Comparison of ENCODE assay signal across 9 cellular contexts in the genomic region with DNA sequence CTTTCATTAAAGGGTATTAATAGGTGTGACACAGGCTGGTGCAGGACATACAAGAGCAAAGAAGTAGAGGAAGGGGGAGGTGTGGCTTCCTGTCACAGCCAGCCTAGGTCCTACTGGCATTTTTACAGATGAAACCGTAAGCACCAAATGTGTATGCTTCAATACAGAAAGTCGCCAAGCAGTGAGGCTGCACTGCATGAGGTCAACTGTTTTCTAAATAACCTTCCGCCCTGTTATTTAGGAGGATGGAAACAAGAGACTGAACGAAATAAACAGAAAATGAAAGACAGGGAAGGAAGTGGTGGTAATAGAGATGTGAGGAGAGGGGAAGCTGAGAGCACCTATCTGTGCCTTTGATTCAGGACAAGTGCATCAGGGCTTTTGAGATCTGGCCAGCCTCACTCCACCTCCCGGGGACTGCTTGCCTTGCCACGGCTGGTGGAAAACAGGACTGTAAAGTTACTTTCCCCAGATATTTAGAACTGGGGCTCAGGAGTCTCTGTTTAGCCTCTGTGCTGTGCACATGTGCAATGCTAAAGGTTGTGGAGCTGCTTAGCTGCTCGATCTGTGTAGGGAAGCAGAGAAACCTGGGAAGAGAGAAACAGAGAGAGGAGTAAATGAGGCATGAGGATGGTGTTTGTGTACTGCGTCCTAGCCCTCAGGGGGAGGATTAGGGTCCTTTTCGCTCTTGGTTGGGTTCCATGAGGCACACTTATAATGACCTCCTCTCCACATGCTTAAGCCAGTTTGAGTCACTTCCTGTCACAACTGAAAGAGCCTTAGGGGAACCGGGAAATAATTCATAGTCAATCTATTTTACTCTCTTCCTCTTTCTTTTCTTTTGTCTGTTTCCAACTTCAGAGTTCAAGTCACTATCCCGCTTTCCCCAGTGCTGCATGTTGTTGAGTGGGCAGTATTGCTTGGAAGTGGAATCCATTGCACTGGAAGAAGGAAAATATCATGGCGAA.
DNase-seq lines count a peak whose midpoint lies in the region; ATAC-seq and TF ChIP-seq lines count a peak whose summit lies in the region.
"Had no signal": no experiment of that assay in that cellular context is flagged by ENCODE, and none has a peak within 500 bp of the region (broad histone marks: within the 10 kb centered on the region; RNA-seq: fewer than 3 reads in every experiment).

No MANE protein-coding gene starts in this region.

- H3K27me3 Mint-ChIP-seq in endodermal cell (ENCODE audit: insufficient read depth): no peaks in the 10 kb centered on the region
- H3K27me3 Mint-ChIP-seq in nephron progenitor cell (ENCODE audit: low read depth, poor library complexity): peaks cover 13% of the 10 kb centered on the region

- H3K4me3 Mint-ChIP-seq in endodermal cell (no peak overlapping the region), nephron progenitor cell (no peak overlapping the region)
- H3K4me3 Mint-ChIP-seq: nephron had no signal

- H3K4me1 Mint-ChIP-seq in endodermal cell (peaks cover 19% of the 10 kb centered on the region), nephron progenitor cell (peaks cover 12% of the 10 kb centered on the region)
- H3K4me1 Mint-ChIP-seq: nephron had no signal

- H3K9ac ChIP-seq in endodermal cell (ENCODE audit: extremely low read depth, low read length, poor library complexity, severe bottlenecking): no peak overlapping the region

- H3K4me3 ChIP-seq in right atrium auricular region (no peak overlapping the region), endodermal cell (ENCODE audit: low read length) (no peak overlapping the region)

- TF ChIP-seq CTCF in right atrium auricular region (IDR thresholded peaks at IDR 0.05) (no peak), endodermal cell (conservative IDR thresholded peaks at IDR 0.05) (no peak), nephron progenitor cell (IDR thresholded peaks at IDR 0.05) (no peak)

- H3K9me3 Mint-ChIP-seq in endodermal cell (peaks cover 21% of the 10 kb centered on the region), nephron progenitor cell (peaks cover 19% of the 10 kb centered on the region)

- ATAC-seq in GM18867 (IDR thresholded peaks at IDR 0.05; ENCODE audit: unreplicated experiment) (peak; percentile 85), HG02885 (IDR thresholded peaks at IDR 0.05; ENCODE audit: poor library complexity, unreplicated experiment) (peak; percentile 77)

- H3K4me1 ChIP-seq in right atrium auricular region (no peaks in the 10 kb centered on the region), endodermal cell (ENCODE audit: control insufficient read depth, insufficient read depth, low read length) (no peaks in the 10 kb centered on the region)

- WGBS in endodermal cell (ENCODE audit: insufficient coverage in 1 of 2, insufficient read length in 1 of 2), 2 experiments: 82 to 87% methylated on average over 4 to 12 of the region's 12 CpGs

- H3K36me3 ChIP-seq in right atrium auricular region (no peaks in the 10 kb centered on the region), endodermal cell (ENCODE audit: control insufficient read depth, insufficient read depth, low read length) (no peaks in the 10 kb centered on the region)

- no peaks in the 10 kb centered on the region for H3K27me3 ChIP-seq in right atrium auricular region
- H3K27me3 ChIP-seq in endodermal cell (ENCODE audit: control insufficient read depth, insufficient read depth, low read length, poor library complexity, severe bottlenecking): no peaks in the 10 kb centered on the region

- H3K27ac Mint-ChIP-seq in endodermal cell (no peak overlapping the region), nephron progenitor cell (no peak overlapping the region)
- H3K27ac Mint-ChIP-seq: nephron had no signal

- H3K36me3 Mint-ChIP-seq in endodermal cell (ENCODE audit: low read depth) (peaks cover 2% of the 10 kb centered on the region), nephron progenitor cell (ENCODE audit: low read depth) (no peaks in the 10 kb centered on the region)

- H3K9me3 ChIP-seq in right atrium auricular region (no peaks in the 10 kb centered on the region), endodermal cell (ENCODE audit: control insufficient read depth, low read length) (peaks cover 10% of the 10 kb centered on the region)

- peak; percentile 30 for DNase-seq in A172 (ENCODE audit: low spot score)
- DNase-seq in NOMO-1 treated with DMSO at 0.1 percent for 48 hours (lab: John Stamatoyannopoulos, UW; ENCODE audit: unreplicated experiment): peak; percentile 95
- no peak for DNase-seq in right atrium auricular region (ENCODE audit: low spot score)
- no peak for DNase-seq in endodermal cell
- no peak for DNase-seq in NCI-H2081 (lab: John Stamatoyannopoulos, UW)
- DNase-seq in nephron progenitor cell: no peak

- H3K27ac ChIP-seq in right atrium auricular region (no peak overlapping the region), endodermal cell (ENCODE audit: low read depth, low read length) (no peak overlapping the region)

Comparison
In these comparisons a context has a peak if more than half of its experiments do, and no peak if none do; other contexts are left out.
1. DNase-seq: peak in A172 (single experiment) and NOMO-1 treated with DMSO at 0.1 percent for 48 hours (single experiment); none in right atrium auricular region (single experiment), endodermal cell (single experiment), NCI-H2081 (0 of 2) and nephron progenitor cell (single experiment).